ENCODE assay signal across 23 cellular contexts in the genomic region with DNA sequence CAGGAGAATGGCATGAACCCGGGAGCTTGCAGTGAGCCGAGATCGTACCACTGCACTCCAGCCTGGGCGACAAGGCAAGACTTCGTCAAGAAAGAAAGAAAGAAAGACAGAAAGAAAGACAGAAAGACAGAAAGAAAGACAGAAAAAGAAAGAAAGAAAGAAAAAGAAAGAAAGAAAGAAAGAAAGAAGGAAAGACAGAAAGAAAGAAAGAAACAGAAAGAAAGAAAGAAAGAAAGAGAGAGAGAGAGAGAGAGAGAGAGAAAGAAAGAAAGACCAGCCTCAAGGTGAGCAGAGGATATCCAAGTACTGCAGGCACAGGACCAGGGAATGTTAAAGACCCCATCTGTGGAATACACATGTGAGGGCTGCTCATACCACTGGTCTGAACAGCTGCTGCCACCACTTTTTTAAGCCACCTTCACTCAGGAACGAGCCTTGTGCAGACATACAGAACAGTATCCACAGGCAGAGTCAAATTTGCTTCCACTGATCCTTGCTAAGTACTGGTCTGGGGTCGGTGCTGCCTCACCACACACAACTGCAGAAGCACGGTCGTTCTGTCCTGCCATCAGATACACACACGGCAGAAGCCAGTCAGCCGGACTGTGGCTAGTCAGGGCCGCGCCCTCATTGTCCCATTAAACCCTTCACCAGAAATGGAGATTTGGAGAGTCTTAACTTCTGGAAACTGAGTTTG. TPM values are rescaled to one million over a fixed set of nuclear protein-coding genes. Genes with fewer than 3 reads are reported as not detected.
A peak's percentile ranks its signal among the peaks of the same experiment; 100 is the strongest.
DNase-seq lines count a peak whose midpoint lies in the region; ATAC-seq, FAIRE-seq and TF ChIP-seq lines count a peak whose summit lies in the region.
"Had no signal": no experiment of that assay in that cellular context is flagged by ENCODE, and none has a peak within 500 bp of the region (broad histone marks: within the 10 kb centered on the region; RNA-seq: fewer than 3 reads in every experiment).

No MANE protein-coding gene starts in this region.

- TF ChIP-seq RAD21 in A549 (conservative IDR thresholded peaks at IDR 0.05 in 1 of 2, IDR thresholded peaks at IDR 0.05 in 1 of 2) = no peak

- FAIRE-seq in A549 (lab: Jason Lieb, UNC) = no peak
- FAIRE-seq: D721Med had no signal

- no peak for DNase-seq in activated CD4-positive, alpha-beta T cell treated with anti-CD3 and anti-CD28 coated beads, Interleukin-2, amount 10 ng/mL, durations not matched to agents 7 days and 5 days
- DNase-seq in activated CD4-positive, alpha-beta T cell treated with anti-CD3 and anti-CD28 coated beads, Interleukin-2, amount 50 U/mL, for 1 hour = no peak
- DNase-seq in A549 (ENCODE audit: low read depth in 1 of 2, low spot score in 1 of 2) (no peak), progenitor cell of endocrine pancreas (ENCODE audit: low spot score, unreplicated experiment) (no peak), EL (no peak)
- DNase-seq in central memory CD8-positive, alpha-beta T cell (ENCODE audit: low spot score in 2 of 2) = no peak
- no peak for DNase-seq in stimulated activated CD4-positive, alpha-beta T cell treated with anti-CD3 and anti-CD28 coated beads, Interleukin-12 subunit alpha, Interleukin-12 subunit beta, amount 100 ng/mL, for 4 hours
- DNase-seq: CD8-positive, alpha-beta memory T cell; DMS79; KG1; NCI-H1436; NCI-H2029; NCI-H2171; NCI-H446 treated with DMSO at 0.1 percent for 48 hours; NK-92 treated with Interleukin-12 subunit alpha and Interleukin-12 subunit beta, amount 100 ng/mL, for 24 hours; OCI-M1 had no signal

- no peak for TF ChIP-seq CTCF in A549 (IDR thresholded peaks at IDR 0.05)
- no peak for TF ChIP-seq CTCF in progenitor cell of endocrine pancreas (IDR thresholded peaks at IDR 0.05; ENCODE audit: unreplicated experiment)

- no peak overlapping the region for H3K4me3 Mint-ChIP-seq in activated CD4-positive, alpha-beta T cell treated with anti-CD3 and anti-CD28 coated beads, Interleukin-2, amount 10 ng/mL, durations not matched to agents 7 days and 5 days
- no peak overlapping the region for H3K4me3 Mint-ChIP-seq in central memory CD8-positive, alpha-beta T cell
- H3K4me3 Mint-ChIP-seq in progenitor cell of endocrine pancreas (ENCODE audit: low read depth) = no peak overlapping the region
- H3K4me3 Mint-ChIP-seq: GM23338 had no signal

- peak; percentile 28; a peak in 4 of 6 replicates for ATAC-seq in A549
- no peak for ATAC-seq in central memory CD8-positive, alpha-beta T cell (replicated peaks; ENCODE audit: extremely low read depth, poor library complexity, severe bottlenecking)
- ATAC-seq in GM21528 (IDR thresholded peaks at IDR 0.05; ENCODE audit: low FRiP score, unreplicated experiment) = no peak
- ATAC-seq: GM23338 had no signal

- WGBS in A549 (ENCODE audit: missing lambda C conversion rate) = 86% methylated on average over 13 of the region's 13 CpGs

- POLR2A ChIA-PET in activated CD4-positive, alpha-beta T cell treated with anti-CD3 and anti-CD28 coated beads, Interleukin-2, amount 10 ng/mL, durations not matched to agents 7 days and 5 days (lab: Charles Lee) = no interaction called here
- POLR2A ChIA-PET in A549 (lab: Yijun Ruan, JAX) = no interaction called here

- peaks cover 13% of the 10 kb centered on the region; the same call in 2 of the 3 replicates for H3K4me1 ChIP-seq in A549

- no peak overlapping the region for H3K4me2 ChIP-seq in A549
- H3K4me2 ChIP-seq: BLaER1, GM23338 had no signal

- H3K36me3 Mint-ChIP-seq in activated CD4-positive, alpha-beta T cell treated with anti-CD3 and anti-CD28 coated beads, Interleukin-2, amount 10 ng/mL, durations not matched to agents 7 days and 5 days (ENCODE audit: low read depth) = peaks cover 28% of the 10 kb centered on the region
- H3K36me3 Mint-ChIP-seq in central memory CD8-positive, alpha-beta T cell (ENCODE audit: insufficient read depth) = peaks cover 34% of the 10 kb centered on the region
- peaks cover 3% of the 10 kb centered on the region for H3K36me3 Mint-ChIP-seq in progenitor cell of endocrine pancreas (ENCODE audit: insufficient read depth)

- CTCF ChIA-PET in activated CD4-positive, alpha-beta T cell treated with anti-CD3 and anti-CD28 coated beads, Interleukin-2, amount 10 ng/mL, durations not matched to agents 7 days and 5 days (lab: Charles Lee) = interaction anchor here (0.7 kb wide), 1 partner anchor 32 kb away, joined by 5 read pairs; no protein-coding TSS in a partner anchor
- CTCF ChIA-PET in A549 (lab: Yijun Ruan, JAX) = interaction anchor here (0.6 to 2.1 kb wide), 3 partner anchors 24 to 962 kb away, joined by 3 to 5 read pairs (median 5); a partner anchor contains a TSS

- peaks cover 29% of the 10 kb centered on the region for H3K4me1 Mint-ChIP-seq in activated CD4-positive, alpha-beta T cell treated with anti-CD3 and anti-CD28 coated beads, Interleukin-2, amount 10 ng/mL, durations not matched to agents 7 days and 5 days
- peaks cover 44% of the 10 kb centered on the region for H3K4me1 Mint-ChIP-seq in central memory CD8-positive, alpha-beta T cell
- H3K4me1 Mint-ChIP-seq in progenitor cell of endocrine pancreas (ENCODE audit: low read depth) = peaks cover 8% of the 10 kb centered on the region
- H3K4me1 Mint-ChIP-seq: GM23338 had no signal

- no peak overlapping the region for H3K27ac ChIP-seq in A549
- H3K27ac ChIP-seq: BLaER1 had no signal

- no peaks in the 10 kb centered on the region for H3K27me3 Mint-ChIP-seq in activated CD4-positive, alpha-beta T cell treated with anti-CD3 and anti-CD28 coated beads, Interleukin-2, amount 10 ng/mL, durations not matched to agents 7 days and 5 days
- no peaks in the 10 kb centered on the region for H3K27me3 Mint-ChIP-seq in central memory CD8-positive, alpha-beta T cell
- no peaks in the 10 kb centered on the region for H3K27me3 Mint-ChIP-seq in progenitor cell of endocrine pancreas
- H3K27me3 Mint-ChIP-seq: CD8-positive, alpha-beta memory T cell had no signal

- peak overlapping the region; percentile 25 for H3K27ac Mint-ChIP-seq in activated CD4-positive, alpha-beta T cell treated with anti-CD3 and anti-CD28 coated beads, Interleukin-2, amount 10 ng/mL, durations not matched to agents 7 days and 5 days
- peak overlapping the region; percentile 60 for H3K27ac Mint-ChIP-seq in central memory CD8-positive, alpha-beta T cell (ENCODE audit: low read depth)
- peak overlapping the region; percentile 15 for H3K27ac Mint-ChIP-seq in progenitor cell of endocrine pancreas
- H3K27ac Mint-ChIP-seq: GM23338 had no signal

- no peak overlapping the region for H3K4me3 ChIP-seq in A549
- H3K4me3 ChIP-seq: BLaER1, GM23338 had no signal

- no peak for TF ChIP-seq POLR2A in A549 (IDR thresholded peaks at IDR 0.05; ENCODE audit: low read length)

- no peaks in the 10 kb centered on the region for H3K9me3 Mint-ChIP-seq in activated CD4-positive, alpha-beta T cell treated with anti-CD3 and anti-CD28 coated beads, Interleukin-2, amount 10 ng/mL, durations not matched to agents 7 days and 5 days
- no peaks in the 10 kb centered on the region for H3K9me3 Mint-ChIP-seq in central memory CD8-positive, alpha-beta T cell
- no peaks in the 10 kb centered on the region for H3K9me3 Mint-ChIP-seq in progenitor cell of endocrine pancreas (ENCODE audit: low read depth)
- H3K9me3 Mint-ChIP-seq: CD8-positive, alpha-beta memory T cell; GM23338 had no signal

- TF ChIP-seq EP300 in A549 (IDR thresholded peaks at IDR 0.05) = no peak

- H3K9me3 ChIP-seq in A549 = no peaks in the 10 kb centered on the region
- H3K9me3 ChIP-seq: BLaER1 had no signal

RNA-seq across cellular contexts. Expression of a gene that starts 7.7 kb away (rescaled TPM):
- 100 to 1,000 TPM in 1 of 2 experiments, 10 to 100 TPM in 1; 97.1 to 108 TPM for total RNA-seq in activated CD4-positive, alpha-beta T cell treated with anti-CD3 and anti-CD28 coated beads, Interleukin-2, amount 10 ng/mL, durations not matched to agents 7 days and 5 days
- 171 and 179 TPM in 2 replicates for polyA plus RNA-seq in A549 (2011; rRNA removed)
- 325 and 406 TPM in 2 replicates for polyA plus RNA-seq in A549 (2012; cell fraction: cytosol; rRNA removed)
- polyA plus RNA-seq in A549 (2012; cell fraction: nucleus; rRNA removed) = 250 and 251 TPM in 2 replicates
- polyA plus RNA-seq in A549 (2017; fragmentation: RNase III; extraction: RNeasy Plus Mini Kit Qiagen cat#74134 plus additional on column Dnase treatment) = 217 to 229 TPM (median 222 TPM) in 3 replicates
- 96.3 and 96.5 TPM in 2 replicates for polyA minus RNA-seq in A549 (2011; rRNA and poly(A)+ RNA removed)
- 68.8 and 70.3 TPM in 2 replicates for total RNA-seq in progenitor cell of endocrine pancreas

RNA-seq across cellular contexts. Expression of a gene that starts 24.5 kb away (rescaled TPM):
- total RNA-seq in activated CD4-positive, alpha-beta T cell treated with anti-CD3 and anti-CD28 coated beads, Interleukin-2, amount 10 ng/mL, durations not matched to agents 7 days and 5 days = not detected
- polyA plus RNA-seq in A549 (2011; rRNA removed) (0.04 TPM in 1 of 2 replicates, not detected in the other), A549 (2017; fragmentation: RNase III; extraction: RNeasy Plus Mini Kit Qiagen cat#74134 plus additional on column Dnase treatment) (not detected in 3 replicates)
- polyA plus RNA-seq in A549 (2012; cell fraction: cytosol; rRNA removed) = 0.06 and 0.07 TPM in 2 replicates
- polyA plus RNA-seq in A549 (2012; cell fraction: nucleus; rRNA removed) = 0.11 and 0.18 TPM in 2 replicates
- not detected in 2 replicates for polyA minus RNA-seq in A549 (2011; rRNA and poly(A)+ RNA removed)
- total RNA-seq in progenitor cell of endocrine pancreas = 0.16 TPM in 1 of 2 replicates, not detected in the other
- total RNA-seq: A172, G401, RPMI7951 had no signal
- polyA plus RNA-seq: CD8-positive, alpha-beta memory T cell had no signal

RNA-seq across cellular contexts. Expression of a gene that starts 25.9 kb away (rescaled TPM):
- 10 to 100 TPM; 47.9 to 48.3 TPM for total RNA-seq in activated CD4-positive, alpha-beta T cell treated with anti-CD3 and anti-CD28 coated beads, Interleukin-2, amount 10 ng/mL, durations not matched to agents 7 days and 5 days
- polyA plus RNA-seq in A549 (2011; rRNA removed) (42.2 and 57.4 TPM in 2 replicates), A549 (2017; fragmentation: RNase III; extraction: RNeasy Plus Mini Kit Qiagen cat#74134 plus additional on column Dnase treatment) (64.0 to 74.6 TPM (median 68.1 TPM) in 3 replicates)
- 59.4 and 65.0 TPM in 2 replicates for polyA plus RNA-seq in A549 (2012; cell fraction: cytosol; rRNA removed)
- polyA plus RNA-seq in A549 (2012; cell fraction: nucleus; rRNA removed) = 460 and 477 TPM in 2 replicates
- 35.0 and 36.6 TPM in 2 replicates for polyA minus RNA-seq in A549 (2011; rRNA and poly(A)+ RNA removed)
- total RNA-seq in progenitor cell of endocrine pancreas = 40.1 and 43.2 TPM in 2 replicates

RNA-seq across cellular contexts. Expression of a gene that starts 33.9 kb away (rescaled TPM):
- under 1 TPM; 0.15 to 0.17 TPM for total RNA-seq in activated CD4-positive, alpha-beta T cell treated with anti-CD3 and anti-CD28 coated beads, Interleukin-2, amount 10 ng/mL, durations not matched to agents 7 days and 5 days
- polyA plus RNA-seq in A549 (2011; rRNA removed) = 0.24 and 0.25 TPM in 2 replicates
- polyA plus RNA-seq in A549 (2012; cell fraction: cytosol; rRNA removed) = 0.65 and 0.91 TPM in 2 replicates
- polyA plus RNA-seq in A549 (2012; cell fraction: nucleus; rRNA removed) = 2.0 TPM in 2 replicates
- polyA plus RNA-seq in A549 (2017; fragmentation: RNase III; extraction: RNeasy Plus Mini Kit Qiagen cat#74134 plus additional on column Dnase treatment) = 0.37 to 0.40 TPM (median 0.39 TPM) in 3 replicates
- 0.68 and 0.74 TPM in 2 replicates for polyA minus RNA-seq in A549 (2011; rRNA and poly(A)+ RNA removed)
- total RNA-seq in progenitor cell of endocrine pancreas = not detected in 2 replicates
- total RNA-seq: A172, G401 had no signal
- polyA plus RNA-seq: CD8-positive, alpha-beta memory T cell had no signal

RNA-seq across cellular contexts. Expression of a gene that starts 34.5 kb away (rescaled TPM):
- 10 to 100 TPM; 52.4 to 54.3 TPM for total RNA-seq in activated CD4-positive, alpha-beta T cell treated with anti-CD3 and anti-CD28 coated beads, Interleukin-2, amount 10 ng/mL, durations not matched to agents 7 days and 5 days
- 0.59 and 0.70 TPM in 2 replicates for polyA plus RNA-seq in A549 (2011; rRNA removed)
- polyA plus RNA-seq in A549 (2012; cell fraction: cytosol; rRNA removed) = 0.36 and 0.43 TPM in 2 replicates
- polyA plus RNA-seq in A549 (2012; cell fraction: nucleus; rRNA removed) = 1.4 and 1.5 TPM in 2 replicates
- 0.26 to 0.37 TPM (median 0.37 TPM) in 3 replicates for polyA plus RNA-seq in A549 (2017; fragmentation: RNase III; extraction: RNeasy Plus Mini Kit Qiagen cat#74134 plus additional on column Dnase treatment)
- polyA minus RNA-seq in A549 (2011; rRNA and poly(A)+ RNA removed) = 1.0 and 1.5 TPM in 2 replicates
- 0.42 and 0.43 TPM in 2 replicates for total RNA-seq in progenitor cell of endocrine pancreas

Comparison
In these comparisons a context has a peak if more than half of its experiments do, and no peak if none do; other contexts are left out.
1. ATAC-seq: peak in A549 (2 of 2); none in central memory CD8-positive, alpha-beta T cell (single experiment) and GM21528 (single experiment).
2. Peak in every context shown above with its lines, with median percentiles within 50 percentile points of each other: H3K27ac Mint-ChIP-seq.